In the genomic region with DNA sequence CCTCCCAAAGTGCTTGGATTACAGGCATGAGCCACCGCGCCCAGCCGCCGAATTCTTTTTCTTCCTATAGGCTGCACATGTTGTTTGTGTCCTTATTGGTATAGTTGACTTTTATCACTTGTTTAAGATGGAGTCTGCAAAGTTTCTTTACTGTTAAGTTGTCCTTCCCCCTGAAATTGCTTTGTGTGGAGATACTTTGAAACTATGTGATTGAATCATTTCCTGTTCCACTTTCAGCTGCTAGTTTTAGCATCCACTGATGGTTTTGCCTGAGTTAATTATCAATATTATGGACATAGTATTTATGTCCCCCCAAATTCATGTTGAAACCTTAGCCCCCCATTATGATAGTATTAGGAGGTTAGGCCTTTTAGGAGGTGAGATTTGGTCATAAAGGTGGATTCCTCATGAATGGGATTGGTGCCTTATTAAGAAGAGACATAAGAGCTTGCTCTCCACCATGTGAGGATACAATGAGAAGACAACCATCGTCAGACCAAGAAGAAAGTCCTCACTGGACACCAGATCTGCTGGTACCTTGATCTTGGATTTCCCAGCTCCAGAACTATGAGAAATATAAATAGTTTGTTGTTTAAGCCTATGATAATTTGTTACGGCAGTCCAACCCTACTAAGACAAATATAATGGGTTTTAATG, we compare ENCODE assay signal across 11 cellular contexts. TPM values are rescaled to one million over a fixed set of nuclear protein-coding genes. Genes with fewer than 3 reads are reported as not detected.
DNase-seq lines count a peak whose midpoint lies in the region; ATAC-seq and TF ChIP-seq lines count a peak whose summit lies in the region.
"Had no signal": no experiment of that assay in that cellular context is flagged by ENCODE, and none has a peak within 500 bp of the region (broad histone marks: within the 10 kb centered on the region; RNA-seq: fewer than 3 reads in every experiment).

No MANE protein-coding gene starts in this region.

- no peaks in the 10 kb centered on the region for H3K9me3 Mint-ChIP-seq in activated CD4-positive, alpha-beta T cell treated with anti-CD3 and anti-CD28 coated beads for 36 hours (ENCODE audit: low read depth)
- no peaks in the 10 kb centered on the region for H3K9me3 Mint-ChIP-seq in stimulated activated effector memory CD8-positive, alpha-beta T cell treated with anti-CD3 and anti-CD28 coated beads, Interleukin-12 subunit alpha, Interleukin-12 subunit beta, amount 100 ng/mL, for 72 hours
- no peaks in the 10 kb centered on the region for H3K9me3 Mint-ChIP-seq in nephron progenitor cell

- no peak overlapping the region for H3K4me3 Mint-ChIP-seq in activated CD4-positive, alpha-beta T cell treated with anti-CD3 and anti-CD28 coated beads for 36 hours
- H3K4me3 Mint-ChIP-seq in stimulated activated effector memory CD8-positive, alpha-beta T cell treated with anti-CD3 and anti-CD28 coated beads, Interleukin-12 subunit alpha, Interleukin-12 subunit beta, amount 100 ng/mL, for 72 hours: peak overlapping the region; percentile 25
- no peak overlapping the region for H3K4me3 Mint-ChIP-seq in nephron progenitor cell

- no peak for TF ChIP-seq CTCF in nephron progenitor cell (IDR thresholded peaks at IDR 0.05)

- peak; percentile 79 for ATAC-seq in activated CD4-positive, alpha-beta T cell treated with anti-CD3 and anti-CD28 coated beads for 36 hours
- peak; percentile 79 for ATAC-seq in HG03558 (IDR thresholded peaks at IDR 0.05; ENCODE audit: extremely low read depth, unreplicated experiment)
- peak; percentile 80 for ATAC-seq in stimulated activated effector memory CD8-positive, alpha-beta T cell treated with anti-CD3 and anti-CD28 coated beads, Interleukin-12 subunit alpha, Interleukin-12 subunit beta, amount 100 ng/mL, for 72 hours
- ATAC-seq: K562, PC-3 had no signal

- DNase-seq in activated CD4-positive, alpha-beta T cell treated with anti-CD3 and anti-CD28 coated beads for 36 hours: peak; percentile 12
- no peak for DNase-seq in activated CD4-positive, alpha-beta T cell treated with anti-CD3 and anti-CD28 coated beads for 48 hours
- DNase-seq in HCEC 1CT (peak; percentile 30), nephron progenitor cell (no peak), NCI-H2227 treated with DMSO at 0.1 percent for 48 hours (lab: John Stamatoyannopoulos, UW) (no peak), NCI-H2081 (lab: John Stamatoyannopoulos, UW) (no peak)
- DNase-seq in stimulated activated effector memory CD8-positive, alpha-beta T cell treated with anti-CD3 and anti-CD28 coated beads, Interleukin-12 subunit alpha, Interleukin-12 subunit beta, amount 100 ng/mL, for 72 hours (ENCODE audit: low spot score in 2 of 2): no peak
- DNase-seq: activated CD4-positive, alpha-beta T cell treated with anti-CD3 and anti-CD28 coated beads for 4 hours; PC-3 had no signal

- CTCF ChIA-PET in activated CD4-positive, alpha-beta T cell treated with anti-CD3 and anti-CD28 coated beads for 36 hours (lab: Charles Lee): interaction anchor here (0.7 to 3.3 kb wide), 2 partner anchors 11 to 27 kb away, joined by 3 to 17 read pairs; no protein-coding TSS in a partner anchor

- peaks cover 41% of the 10 kb centered on the region for H3K4me1 Mint-ChIP-seq in activated CD4-positive, alpha-beta T cell treated with anti-CD3 and anti-CD28 coated beads for 36 hours
- peaks cover 37% of the 10 kb centered on the region for H3K4me1 Mint-ChIP-seq in stimulated activated effector memory CD8-positive, alpha-beta T cell treated with anti-CD3 and anti-CD28 coated beads, Interleukin-12 subunit alpha, Interleukin-12 subunit beta, amount 100 ng/mL, for 72 hours
- H3K4me1 Mint-ChIP-seq in nephron progenitor cell: peaks cover 8% of the 10 kb centered on the region

- H3K36me3 Mint-ChIP-seq in activated CD4-positive, alpha-beta T cell treated with anti-CD3 and anti-CD28 coated beads for 36 hours (ENCODE audit: low read depth): peaks cover 33% of the 10 kb centered on the region
- H3K36me3 Mint-ChIP-seq in stimulated activated effector memory CD8-positive, alpha-beta T cell treated with anti-CD3 and anti-CD28 coated beads, Interleukin-12 subunit alpha, Interleukin-12 subunit beta, amount 100 ng/mL, for 72 hours: peaks cover 32% of the 10 kb centered on the region
- peaks cover 51% of the 10 kb centered on the region for H3K36me3 Mint-ChIP-seq in nephron progenitor cell (ENCODE audit: low read depth)

- intact Hi-C loops in activated CD4-positive, alpha-beta T cell treated with anti-CD3 and anti-CD28 coated beads for 36 hours (cut with DNase I, micrococcal nuclease): no loop called here

- peak overlapping the region; percentile 35 for H3K27ac Mint-ChIP-seq in activated CD4-positive, alpha-beta T cell treated with anti-CD3 and anti-CD28 coated beads for 36 hours
- peak overlapping the region; percentile 55 for H3K27ac Mint-ChIP-seq in stimulated activated effector memory CD8-positive, alpha-beta T cell treated with anti-CD3 and anti-CD28 coated beads, Interleukin-12 subunit alpha, Interleukin-12 subunit beta, amount 100 ng/mL, for 72 hours
- no peak overlapping the region for H3K27ac Mint-ChIP-seq in nephron progenitor cell

- H3K27me3 Mint-ChIP-seq in activated CD4-positive, alpha-beta T cell treated with anti-CD3 and anti-CD28 coated beads for 36 hours: no peaks in the 10 kb centered on the region
- H3K27me3 Mint-ChIP-seq in nephron progenitor cell (ENCODE audit: low read depth, poor library complexity): no peaks in the 10 kb centered on the region

- POLR2A ChIA-PET in activated CD4-positive, alpha-beta T cell treated with anti-CD3 and anti-CD28 coated beads for 36 hours (lab: Charles Lee): no interaction called here

RNA-seq across cellular contexts. Expression of a gene that starts 34.9 kb away (rescaled TPM):
- total RNA-seq in activated CD4-positive, alpha-beta T cell treated with anti-CD3 and anti-CD28 coated beads for 36 hours: 10 to 100 TPM; 86.2 to 90.0 TPM

RNA-seq across cellular contexts. Expression of a gene that starts 35.0 kb away (rescaled TPM):
- 100 to 1,000 TPM in 1 of 2 experiments, 10 to 100 TPM in 1; 79.9 to 103 TPM for total RNA-seq in activated CD4-positive, alpha-beta T cell treated with anti-CD3 and anti-CD28 coated beads for 36 hours

Comparison
In these comparisons a context has a peak if more than half of its experiments do, and no peak if none do; other contexts are left out.
1. DNase-seq: peak in activated CD4-positive, alpha-beta T cell treated with anti-CD3 and anti-CD28 coated beads for 36 hours (single experiment) and HCEC 1CT (single experiment); none in activated CD4-positive, alpha-beta T cell treated with anti-CD3 and anti-CD28 coated beads for 48 hours (single experiment), stimulated activated effector memory CD8-positive, alpha-beta T cell treated with anti-CD3 and anti-CD28 coated beads, Interleukin-12 subunit alpha, Interleukin-12 subunit beta, amount 100 ng/mL, for 72 hours (0 of 2), nephron progenitor cell (single experiment), NCI-H2227 treated with DMSO at 0.1 percent for 48 hours (single experiment) and NCI-H2081 (0 of 2).
2. Peak in every context shown above with its lines, with median percentiles within 50 percentile points of each other: ATAC-seq.